1 cellular context compared by ENCODE assay signal in genomic region chr12:55715833-55716581, GRCh38.
TF ChIP-seq lines count a peak whose summit lies in the region.

BLOC1S1 (plus strand) TSS chr12:55716046; CDS start chr12:55716052, 6 bp downstream.

TF ChIP-seq in K562, 482 proteins besides CTCF, POLR2A, EP300 and RAD21 (continued from another document and continues in another):
- TF ChIP-seq CREB3L1 (IDR thresholded peaks at IDR 0.05; ENCODE audit: borderline replicate concordance, low read depth) (0 out of 2 replicates have a peak, but pooled peaks have one; percentile 43), ZMIZ1 (IDR thresholded peaks at IDR 0.05; ENCODE audit: low read depth in 2 of 2, low read length in 2 of 2) (no peak), FOXJ3 (CRISPR knock-in tag; IDR thresholded peaks at IDR 0.05) (no peak), VEZF1 (CRISPR knock-in tag; IDR thresholded peaks at IDR 0.05) (peak; percentile 80), ZEB2 (IDR thresholded peaks at IDR 0.05) (peak; percentile 68; the same call in 1 of the 2 replicates), AFF1 (IDR thresholded peaks at IDR 0.05; ENCODE audit: low read depth in 1 of 2, partially characterized antibody in 2 of 2) (peak; percentile 34 to 97), PRMT5 (CRISPR knock-in tag; IDR thresholded peaks at IDR 0.05) (0 out of 2 replicates have a peak, but pooled peaks have one; percentile 64), RERE (CRISPR knock-in tag; IDR thresholded peaks at IDR 0.05; ENCODE audit: borderline replicate concordance) (no peak), HDAC1 (IDR thresholded peaks at IDR 0.05) (peak; percentile 73 to 99; a peak in 3 of 4 replicates), KLF13 (tag; IDR thresholded peaks at IDR 0.05; ENCODE audit: borderline replicate concordance, low read depth) (peak; percentile 91), NCOA1 (IDR thresholded peaks at IDR 0.05; ENCODE audit: low read depth) (no peak), MEF2D (tag; conservative IDR thresholded peaks at IDR 0.05; ENCODE audit: low read depth) (0 out of 2 replicates have a peak, but pooled peaks have one; percentile 51), ZNF639 (CRISPR knock-in tag; conservative IDR thresholded peaks at IDR 0.05 in 1 of 2, IDR thresholded peaks at IDR 0.05 in 1 of 2) (peak in 1 of 2 experiments; percentile 39; a peak in 1 of 4 replicates), GATAD2B (IDR thresholded peaks at IDR 0.05; ENCODE audit: borderline replicate concordance) (0 out of 2 replicates have a peak, but pooled peaks have one; percentile 21), CXXC5 (CRISPR knock-in tag; IDR thresholded peaks at IDR 0.05) (peak; percentile 88), SP2 (IDR thresholded peaks at IDR 0.05; ENCODE audit: extremely low read depth, low read depth, low read length, poor library complexity, severe bottlenecking) (peak; percentile 53), PATZ1 (CRISPR knock-in tag; IDR thresholded peaks at IDR 0.05; ENCODE audit: borderline replicate concordance) (no peak), DMBX1 (CRISPR knock-in tag; IDR thresholded peaks at IDR 0.05; ENCODE audit: borderline replicate concordance) (peak; percentile 65; the same call in 1 of the 2 replicates), TOE1 (IDR thresholded peaks at IDR 0.05; ENCODE audit: borderline replicate concordance) (peak; percentile 100), TOE1 (CRISPR knock-in tag; IDR thresholded peaks at IDR 0.05; ENCODE audit: borderline replicate concordance, low read depth) (no peak), ZNF175 (CRISPR knock-in tag; IDR thresholded peaks at IDR 0.05; ENCODE audit: low read depth) (0 out of 2 replicates have a peak, but pooled peaks have one; percentile 36), CCNT2 (IDR thresholded peaks at IDR 0.05; ENCODE audit: borderline replicate concordance, extremely low read depth, insufficient read length, low read depth, low read length) (peak; percentile 30), ELF1 (tag; IDR thresholded peaks at IDR 0.05) (peak; percentile 91)
